In genomic region chr9:125630436-125630835, GRCh38 we compare ENCODE assay signal across 25 cellular contexts.
DNase-seq lines count a peak whose midpoint lies in the region; ATAC-seq, FAIRE-seq and TF ChIP-seq lines count a peak whose summit lies in the region.
"Had no signal": no experiment of that assay in that cellular context is flagged by ENCODE, and none has a peak within 500 bp of the region (broad histone marks: within the 10 kb centered on the region; RNA-seq: fewer than 3 reads in every experiment).

No MANE protein-coding gene starts in this region.

- TF ChIP-seq CTCF in HL-60 (IDR thresholded peaks at IDR 0.05; ENCODE audit: insufficient read depth, low read length) (no peak), GM12878 (IDR thresholded peaks at IDR 0.05 in 2 of 3, conservative IDR thresholded peaks at IDR 0.05 in 1 of 3; ENCODE audit: control insufficient read depth in 2 of 3, extremely low read depth in 1 of 3, insufficient read depth in 1 of 3, low read depth in 3 of 3, low read length in 3 of 3) (no peak), keratinocyte (optimal IDR thresholded peaks at IDR 0.05 in 1 of 3, IDR thresholded peaks at IDR 0.05 in 1 of 3, conservative IDR thresholded peaks at IDR 0.05 in 1 of 3; ENCODE audit: extremely low read depth in 1 of 3, insufficient read depth in 2 of 3, low read length in 3 of 3) (no peak)

- H3K9ac ChIP-seq in GM12878 (ENCODE audit: control insufficient read depth, insufficient read depth, low read length), result peak overlapping the region; percentile 18
- H3K9ac ChIP-seq in keratinocyte (ENCODE audit: control insufficient read depth, extremely low read depth, insufficient read depth, low read length), result no peak overlapping the region

- H3K27ac ChIP-seq in HL-60 (replicated peaks) (peak overlapping the region; percentile 93), GM12878 (ENCODE audit: control insufficient read depth, insufficient read depth) (peak overlapping the region; percentile 98), keratinocyte (ENCODE audit: control insufficient read depth, insufficient read depth, low read length) (no peak overlapping the region)
- H3K27ac ChIP-seq: vagina had no signal

- 92% methylated on average over 1 of the region's 1 CpG for WGBS in GM12878 (ENCODE audit: insufficient coverage, insufficient replicate concordance, low lambda C conversion rate, missing lambda C conversion rate)

- in situ Hi-C loops in GM12878 (cut with MboI), result loop anchor here (5.0 to 25.0 kb wide), 2 partner anchors 73 to 1418 kb away; no protein-coding TSS in a partner anchor

- no peak overlapping the region for H2AFZ ChIP-seq in GM12878 (ENCODE audit: control insufficient read depth, low read depth, low read length)
- no peak overlapping the region for H2AFZ ChIP-seq in keratinocyte (ENCODE audit: control insufficient read depth, low read length)

- FAIRE-seq in GM12878 (lab: Jason Lieb, UNC), result no peak
- FAIRE-seq in keratinocyte (lab: Jason Lieb, UNC), result no peak
- FAIRE-seq: H1, kidney had no signal

- ATAC-seq in GM12878, result no peak
- ATAC-seq: naive thymus-derived CD4-positive, alpha-beta T cell; stimulated activated naive CD8-positive, alpha-beta T cell treated with anti-CD3 and anti-CD28 coated beads, Interleukin-15, amount 100 ng/mL, for 72 hours had no signal

- TF ChIP-seq POLR2A in GM12878 (IDR thresholded peaks at IDR 0.05; ENCODE audit: low read depth, low read length), result no peak

- SMC1A ChIA-PET in GM12878 (lab: Charles Lee; ENCODE audit: uncharacterized antibody, unreplicated experiment), result interaction anchor here (0.6 to 14.6 kb wide), 19 partner anchors 12 to 223 kb away, joined by 3 to 251 read pairs (median 4); partner anchors contain the start of gene MAPKAP1

- H3K4me1 ChIP-seq in GM12878 (ENCODE audit: control insufficient read depth, insufficient read depth, low read length) (peaks cover 71% of the 10 kb centered on the region), keratinocyte (ENCODE audit: control insufficient read depth, extremely low read depth, insufficient read depth, low read length) (peaks cover 51% of the 10 kb centered on the region)

- H3K79me2 ChIP-seq in GM12878 (ENCODE audit: control insufficient read depth, insufficient read depth, low read length) (peaks cover 80% of the 10 kb centered on the region), keratinocyte (ENCODE audit: control insufficient read depth, insufficient read depth, low read length) (peaks cover 72% of the 10 kb centered on the region)

- no peak for TF ChIP-seq EP300 in GM12878 (IDR thresholded peaks at IDR 0.05; ENCODE audit: borderline replicate concordance in 1 of 2, control insufficient read depth in 1 of 2, low read depth in 2 of 2, low read length in 2 of 2)

- H3K36me3 ChIP-seq in GM12878 (ENCODE audit: control insufficient read depth in 2 of 2, insufficient read depth in 2 of 2, low read length in 1 of 2) (no peaks in the 10 kb centered on the region; a peak in 1 of 4 replicates), keratinocyte (ENCODE audit: control insufficient read depth in 2 of 2, extremely low read depth in 1 of 2, insufficient read depth in 2 of 2, low read length in 2 of 2) (no peaks in the 10 kb centered on the region), MG63 (no peaks in the 10 kb centered on the region)
- H3K36me3 ChIP-seq: vagina had no signal

- peak overlapping the region; percentile 85 for H3K4me2 ChIP-seq in GM12878 (ENCODE audit: control insufficient read depth, insufficient read depth)
- no peak overlapping the region for H3K4me2 ChIP-seq in keratinocyte (ENCODE audit: control insufficient read depth, extremely low read depth, insufficient read depth, low read depth, low read length)

- no peaks in the 10 kb centered on the region for H3K9me3 ChIP-seq in GM12878 (replicated peaks; ENCODE audit: control insufficient read depth, insufficient read depth, low read length)
- H3K9me3 ChIP-seq in keratinocyte (ENCODE audit: control insufficient read depth, low read depth, low read length), result no peaks in the 10 kb centered on the region
- no peaks in the 10 kb centered on the region for H3K9me3 ChIP-seq in MG63
- H3K9me3 ChIP-seq: vagina had no signal

- CTCF ChIA-PET in GM12878 (lab: Yijun Ruan, JAX), result interaction anchor here (0.7 to 5.0 kb wide), 23 partner anchors 12 to 223 kb away, joined by 3 to 60 read pairs (median 4); no protein-coding TSS in a partner anchor

- H3K27me3 ChIP-seq in HL-60 (ENCODE audit: insufficient read depth, poor library complexity, severe bottlenecking) (no peaks in the 10 kb centered on the region), GM12878 (replicated peaks in 1 of 2; ENCODE audit: control insufficient read depth in 2 of 2, insufficient read depth in 2 of 2, low read length in 1 of 2) (no peaks in the 10 kb centered on the region), keratinocyte (ENCODE audit: control insufficient read depth, extremely low read depth, insufficient read depth, low read length) (no peaks in the 10 kb centered on the region), MG63 (no peaks in the 10 kb centered on the region)
- H3K27me3 ChIP-seq: vagina had no signal

- H4K20me1 ChIP-seq in GM12878 (ENCODE audit: control insufficient read depth, insufficient read depth) (no peaks in the 10 kb centered on the region; the same call in 1 of the 2 replicates), keratinocyte (ENCODE audit: control insufficient read depth, extremely low read depth, insufficient read depth, low read length) (peaks cover 12% of the 10 kb centered on the region)

- POLR2A ChIA-PET in GM12878 (lab: Charles Lee), result interaction anchor here (0.6 to 2.1 kb wide), 5 partner anchors 68 to 223 kb away, joined by 3 to 7 read pairs (median 5); partner anchors contain the start of gene MAPKAP1

- H3K9me1 ChIP-seq in keratinocyte (ENCODE audit: control insufficient read depth, extremely low read depth, insufficient read depth, low read length), result peaks cover 7% of the 10 kb centered on the region

- BruUV-seq in GM12878 (replicated peaks; lab: Mats Ljungman, UMichigan), result no TSS peak

- DNase-seq in HL-60 (ENCODE audit: low read depth in 1 of 2, low spot score in 1 of 2), result no peak
- no peak for DNase-seq in GM12878 (ENCODE audit: low read depth, low spot score)
- peak; percentile 33 for DNase-seq in keratinocyte (ENCODE audit: low read depth, low spot score)
- DNase-seq in activated CD4-positive, CD25-positive, alpha-beta regulatory T cell (lab: John Stamatoyannopoulos, UW), result no peak
- no peak for DNase-seq in MG63
- DNase-seq in cortex of kidney (lab: John Stamatoyannopoulos, UW), result no peak
- no peak for DNase-seq in 8988T
- DNase-seq: activated B cell treated with CpG ODN at 0.5 μM for 24 hours; activated CD4-positive, alpha-beta T cell treated with anti-CD3 and anti-CD28 coated beads, Interleukin-2, amount 50 U/mL, for 48 hours; activated CD8-positive, alpha-beta memory T cell treated with anti-CD3 and anti-CD28 coated beads, Interleukin-2, amount 50 U/mL, for 4 hours; activated naive CD4-positive, alpha-beta T cell treated with anti-CD3 and anti-CD28 coated beads, Interleukin-2, amount 50 U/mL, for 16 hours; Calu3; caudate nucleus; glutamatergic neuron; kidney; midbrain; naive thymus-derived CD4-positive, alpha-beta T cell; NCI-H2081; NCI-H345; occipital lobe; SIG-M5; stimulated activated naive CD8-positive, alpha-beta T cell treated with anti-CD3 and anti-CD28 coated beads, Interleukin-15, amount 100 ng/mL, for 72 hours had no signal

- dilution Hi-C loops in keratinocyte (cut with MboI; ENCODE audit: extremely low pct_ligation_motif_present, low sequenced_read_pairs), result no loop called here

- intact Hi-C loops in GM12878 (cut with micrococcal nuclease; ENCODE audit: unreplicated experiment), result loop anchor here (2.0 to 10.0 kb wide), 3 partner anchors 192 to 766 kb away; partner anchors contain the start of genes ARPC5L and RPL35

- RAD21 ChIA-PET in GM12878 (lab: Charles Lee; ENCODE audit: unreplicated experiment), result interaction anchor here (0.6 to 8.8 kb wide), 13 partner anchors 15 to 223 kb away, joined by 3 to 151 read pairs (median 5); partner anchors contain the start of gene MAPKAP1

- H3K4me3 ChIP-seq in GM08714 (ENCODE audit: low read length) (peak overlapping the region; percentile 35; the same call in 1 of the 2 replicates), HL-60 (replicated peaks; ENCODE audit: insufficient read depth, low read length) (no peak overlapping the region), GM12878 (no peak overlapping the region), keratinocyte (ENCODE audit: control insufficient read depth in 2 of 3, extremely low read depth in 1 of 3, insufficient read depth in 2 of 3, low read depth in 1 of 3, low read length in 3 of 3) (no peak overlapping the region), MG63 (no peak overlapping the region)
- H3K4me3 ChIP-seq: vagina had no signal

- no peak for TF ChIP-seq RAD21 in GM12878 (IDR thresholded peaks at IDR 0.05; ENCODE audit: insufficient read depth, low read depth, low read length)

TF ChIP-seq in GM12878, 131 proteins besides CTCF, POLR2A, EP300 and RAD21:
- TF ChIP-seq NKRF (conservative IDR thresholded peaks at IDR 0.05) (no peak), POLR2AphosphoS5 (IDR thresholded peaks at IDR 0.05; ENCODE audit: low read length) (0 out of 2 replicates have a peak, but pooled peaks have one; percentile 19), KDM1A (IDR thresholded peaks at IDR 0.05; ENCODE audit: borderline replicate concordance) (no peak), YY1 (IDR thresholded peaks at IDR 0.05; ENCODE audit: low read depth, low read length) (no peak), FOS (IDR thresholded peaks at IDR 0.05; ENCODE audit: borderline replicate concordance, extremely low read depth, insufficient read length) (no peak)
